18 cellular contexts compared by ENCODE assay signal in genomic region chr1:212236664-212237220, GRCh38.
"Had no signal": no experiment of that assay in that cellular context is flagged by ENCODE, and none has a peak within 500 bp of the region (broad histone marks: within the 10 kb centered on the region; RNA-seq: fewer than 3 reads in every experiment).

No MANE protein-coding gene starts in this region.

- H3K36me3 ChIP-seq: adrenal gland, neutrophil had no signal

- H3K9me3 Mint-ChIP-seq: activated CD8-positive, alpha-beta T cell treated with anti-CD3 and anti-CD28 coated beads for 36 hours; activated T-cell treated with anti-CD3 and anti-CD28 coated beads, Interleukin-2, amount 50 U/mL, for 4 hours; natural killer cell had no signal

- DNase-seq: activated CD4-positive, alpha-beta T cell treated with anti-CD3 and anti-CD28 coated beads for 36 hours; activated CD8-positive, alpha-beta T cell treated with anti-CD3 and anti-CD28 coated beads for 36 hours; activated effector memory CD4-positive, alpha-beta T cell treated with Interleukin-2 at 50 U/mL for 16 hours; activated naive CD4-positive, alpha-beta T cell treated with anti-CD3 and anti-CD28 coated beads, Interleukin-2, amount 50 U/mL, for 16 hours; activated T-cell treated with anti-CD3 and anti-CD28 coated beads, Interleukin-2, amount 50 U/mL, for 4 hours; adrenal gland; caudate nucleus; foreskin fibroblast; head of caudate nucleus; natural killer cell; small intestine; stimulated activated CD4-positive, alpha-beta T cell treated with anti-CD3 and anti-CD28 coated beads, Interleukin-4, amount 100 ng/mL, for 24 hours; stimulated activated naive CD4-positive, alpha-beta T cell treated with Interleukin-2 at 50 U/mL for 16 hours; T-helper 17 cell had no signal

- H3K27me3 Mint-ChIP-seq: activated CD4-positive, alpha-beta T cell treated with anti-CD3 and anti-CD28 coated beads for 36 hours; T-helper 17 cell had no signal

- H3K27ac Mint-ChIP-seq: activated CD4-positive, alpha-beta T cell treated with anti-CD3 and anti-CD28 coated beads for 36 hours; activated CD8-positive, alpha-beta T cell treated with anti-CD3 and anti-CD28 coated beads for 36 hours; natural killer cell; T-helper 17 cell had no signal

- H3K4me3 Mint-ChIP-seq: activated CD4-positive, alpha-beta T cell treated with anti-CD3 and anti-CD28 coated beads for 36 hours; activated CD8-positive, alpha-beta T cell treated with anti-CD3 and anti-CD28 coated beads for 36 hours; activated T-cell treated with anti-CD3 and anti-CD28 coated beads, Interleukin-2, amount 50 U/mL, for 4 hours; natural killer cell; T-helper 17 cell had no signal

- H3K4me3 ChIP-seq: adrenal gland, coronary artery, mucosa of descending colon had no signal

- ATAC-seq: natural killer cell, T-helper 17 cell had no signal

- H3K27ac ChIP-seq: adrenal gland, coronary artery, parathyroid adenoma had no signal

- H3K9me3 ChIP-seq: adrenal gland, mucosa of descending colon, neutrophil had no signal

- H3K36me3 Mint-ChIP-seq: natural killer cell had no signal

- H3K27me3 ChIP-seq: adrenal gland, neutrophil had no signal
